Comparison of ENCODE assay signal across 18 cellular contexts in the genomic region with DNA sequence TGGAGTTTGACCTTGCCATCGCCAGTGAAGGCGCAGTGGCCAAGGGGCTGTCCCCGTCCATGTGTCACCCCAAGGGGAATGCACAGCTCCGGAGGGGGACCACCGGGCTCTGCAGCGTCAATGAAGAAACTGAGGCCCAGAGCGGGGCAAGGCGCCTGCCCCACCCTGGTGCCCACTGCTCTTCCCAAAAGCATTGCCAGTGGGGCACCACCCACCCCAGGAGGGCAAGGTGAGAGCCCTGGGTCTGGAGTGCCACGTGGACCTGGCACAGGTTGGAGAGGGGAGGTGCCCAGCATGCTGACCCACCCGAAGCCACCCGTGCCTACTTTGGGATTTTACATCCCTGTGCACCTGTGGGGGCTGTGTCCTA. TPM values are rescaled to one million over a fixed set of nuclear protein-coding genes. Genes with fewer than 3 reads are reported as not detected.
DNase-seq lines count a peak whose midpoint lies in the region; ATAC-seq and TF ChIP-seq lines count a peak whose summit lies in the region.
"Had no signal": no experiment of that assay in that cellular context is flagged by ENCODE, and none has a peak within 500 bp of the region (broad histone marks: within the 10 kb centered on the region; RNA-seq: fewer than 3 reads in every experiment).

No MANE protein-coding gene starts in this region.

- H3K36me3 ChIP-seq in KOPT-K1 (ENCODE audit: insufficient read depth, low read length) (no peaks in the 10 kb centered on the region), smooth muscle cell (ENCODE audit: low read depth) (no peaks in the 10 kb centered on the region)
- H3K36me3 ChIP-seq: BE2C had no signal

- no peak for TF ChIP-seq CTCF in activated CD8-positive, alpha-beta T cell treated with anti-CD3 and anti-CD28 coated beads for 36 hours (IDR thresholded peaks at IDR 0.05)
- TF ChIP-seq CTCF in smooth muscle cell (IDR thresholded peaks at IDR 0.05; ENCODE audit: borderline replicate concordance, insufficient read depth, poor library complexity, severe bottlenecking): no peak

- ATAC-seq in activated CD8-positive, alpha-beta T cell treated with anti-CD3 and anti-CD28 coated beads, Interleukin-2, amount 10 ng/mL, durations not matched to agents 7 days and 5 days: no peak
- ATAC-seq in activated CD8-positive, alpha-beta T cell treated with anti-CD3 and anti-CD28 coated beads for 36 hours: no peak
- peak; percentile 26 for ATAC-seq in stimulated activated memory B cell treated with anti-CD40 and anti-IgM and Interleukin-4, amounts not matched to agents 10 μg/mL and 1 μg/mL and 100 μg/mL, for 72 hours
- ATAC-seq in GM19351 (IDR thresholded peaks at IDR 0.05; ENCODE audit: unreplicated experiment): no peak

- H3K9me3 ChIP-seq in KOPT-K1 (ENCODE audit: insufficient read depth, low read length, poor library complexity, severe bottlenecking) (peaks cover 27% of the 10 kb centered on the region), smooth muscle cell (replicated peaks; ENCODE audit: low read depth) (no peaks in the 10 kb centered on the region)

- H3K27me3 Mint-ChIP-seq in activated CD8-positive, alpha-beta T cell treated with anti-CD3 and anti-CD28 coated beads, Interleukin-2, amount 10 ng/mL, durations not matched to agents 7 days and 5 days (ENCODE audit: low read depth): peaks cover 27% of the 10 kb centered on the region
- H3K27me3 Mint-ChIP-seq in activated CD8-positive, alpha-beta T cell treated with anti-CD3 and anti-CD28 coated beads for 36 hours: peaks cover 3% of the 10 kb centered on the region
- H3K27me3 Mint-ChIP-seq in immature natural killer cell (ENCODE audit: low read depth in 3 of 3): peaks cover 5 to 11% (median 6%) of the 10 kb centered on the region in 3 donors
- peaks cover 63% of the 10 kb centered on the region for H3K27me3 Mint-ChIP-seq in stimulated activated memory B cell treated with anti-CD40 and anti-IgM and Interleukin-4, amounts not matched to agents 10 μg/mL and 1 μg/mL and 100 μg/mL, for 72 hours

- intact Hi-C loops in activated CD8-positive, alpha-beta T cell treated with anti-CD3 and anti-CD28 coated beads for 36 hours (cut with micrococcal nuclease): no loop called here

- H3K27me3 ChIP-seq in smooth muscle cell (ENCODE audit: low read depth): peaks cover 10% of the 10 kb centered on the region

- peak overlapping the region; percentile 61 for H3K27ac ChIP-seq in KOPT-K1 (ENCODE audit: low read depth, low read length, poor library complexity, severe bottlenecking)
- H3K27ac ChIP-seq in smooth muscle cell (ENCODE audit: low read depth): no peak overlapping the region
- H3K27ac ChIP-seq: KMS-11 had no signal

- no peaks in the 10 kb centered on the region for H4K20me1 ChIP-seq in smooth muscle cell (ENCODE audit: low read depth)

- POLR2A ChIA-PET in activated CD8-positive, alpha-beta T cell treated with anti-CD3 and anti-CD28 coated beads, Interleukin-2, amount 10 ng/mL, durations not matched to agents 7 days and 5 days (lab: Charles Lee): interaction anchor here (0.9 kb wide), 1 partner anchor 14 kb away, joined by 3 read pairs; no protein-coding TSS in a partner anchor
- POLR2A ChIA-PET in activated CD8-positive, alpha-beta T cell treated with anti-CD3 and anti-CD28 coated beads for 36 hours (lab: Charles Lee): no interaction called here

- no peak for DNase-seq in activated CD8-positive, alpha-beta T cell treated with anti-CD3 and anti-CD28 coated beads, Interleukin-2, amount 10 ng/mL, durations not matched to agents 7 days and 5 days
- DNase-seq in activated CD8-positive, alpha-beta T cell treated with anti-CD3 and anti-CD28 coated beads for 36 hours: no peak
- DNase-seq in immature natural killer cell (no peak), EL (no peak), smooth muscle cell (lab: John Stamatoyannopoulos, UW; ENCODE audit: unreplicated experiment) (no peak)
- DNase-seq: BE2C, DMS79, NCI-H1417, NCI-H187, NCI-H2227 treated with DMSO at 0.1 percent for 48 hours, NCI-H524 treated with DMSO at 0.1 percent for 48 hours, RPMI8226, SIG-M5 had no signal

- no peaks in the 10 kb centered on the region for H3F3A ChIP-seq in smooth muscle cell (ENCODE audit: low read depth)

- H3K36me3 Mint-ChIP-seq in activated CD8-positive, alpha-beta T cell treated with anti-CD3 and anti-CD28 coated beads, Interleukin-2, amount 10 ng/mL, durations not matched to agents 7 days and 5 days (ENCODE audit: low read depth): peaks cover 5% of the 10 kb centered on the region
- H3K36me3 Mint-ChIP-seq in activated CD8-positive, alpha-beta T cell treated with anti-CD3 and anti-CD28 coated beads for 36 hours (ENCODE audit: low read depth): peaks cover 3% of the 10 kb centered on the region
- H3K36me3 Mint-ChIP-seq in immature natural killer cell: peaks cover 3 to 6% (median 6%) of the 10 kb centered on the region in 3 donors
- peaks cover 6% of the 10 kb centered on the region for H3K36me3 Mint-ChIP-seq in stimulated activated memory B cell treated with anti-CD40 and anti-IgM and Interleukin-4, amounts not matched to agents 10 μg/mL and 1 μg/mL and 100 μg/mL, for 72 hours

- H3K27ac Mint-ChIP-seq in activated CD8-positive, alpha-beta T cell treated with anti-CD3 and anti-CD28 coated beads, Interleukin-2, amount 10 ng/mL, durations not matched to agents 7 days and 5 days: peak overlapping the region; percentile 69
- no peak overlapping the region for H3K27ac Mint-ChIP-seq in activated CD8-positive, alpha-beta T cell treated with anti-CD3 and anti-CD28 coated beads for 36 hours
- peak overlapping the region in 3 of 6 donors; percentile 78 to 92 (median 86) for H3K27ac Mint-ChIP-seq in immature natural killer cell
- no peak overlapping the region for H3K27ac Mint-ChIP-seq in stimulated activated memory B cell treated with anti-CD40 and anti-IgM and Interleukin-4, amounts not matched to agents 10 μg/mL and 1 μg/mL and 100 μg/mL, for 72 hours

- no peak overlapping the region for H3K4me3 ChIP-seq in smooth muscle cell

- no peak overlapping the region for H3K9ac ChIP-seq in smooth muscle cell (ENCODE audit: low read depth)
- H3K9ac ChIP-seq: KMS-11 had no signal

- peaks cover 14% of the 10 kb centered on the region for H3K9me3 Mint-ChIP-seq in activated CD8-positive, alpha-beta T cell treated with anti-CD3 and anti-CD28 coated beads, Interleukin-2, amount 10 ng/mL, durations not matched to agents 7 days and 5 days (ENCODE audit: insufficient read depth)
- H3K9me3 Mint-ChIP-seq in activated CD8-positive, alpha-beta T cell treated with anti-CD3 and anti-CD28 coated beads for 36 hours: peaks cover 18% of the 10 kb centered on the region
- peaks cover 3 to 20% (median 8%) of the 10 kb centered on the region in 6 donors for H3K9me3 Mint-ChIP-seq in immature natural killer cell
- H3K9me3 Mint-ChIP-seq in stimulated activated memory B cell treated with anti-CD40 and anti-IgM and Interleukin-4, amounts not matched to agents 10 μg/mL and 1 μg/mL and 100 μg/mL, for 72 hours: peaks cover 16% of the 10 kb centered on the region

- WGBS in smooth muscle cell (ENCODE audit: low lambda C conversion rate): 96% methylated on average over 11 of the region's 11 CpGs

- CTCF ChIA-PET in activated CD8-positive, alpha-beta T cell treated with anti-CD3 and anti-CD28 coated beads, Interleukin-2, amount 10 ng/mL, durations not matched to agents 7 days and 5 days (lab: Charles Lee): interaction anchor here (1.4 to 2.0 kb wide), 3 partner anchors 75 to 91 kb away, joined by 3 to 6 read pairs (median 4); no protein-coding TSS in a partner anchor
- CTCF ChIA-PET in activated CD8-positive, alpha-beta T cell treated with anti-CD3 and anti-CD28 coated beads for 36 hours (lab: Charles Lee): interaction anchor here (1.4 kb wide), 1 partner anchor 75 kb away, joined by 12 read pairs; no protein-coding TSS in a partner anchor

- no peak overlapping the region for H3K4me2 ChIP-seq in smooth muscle cell
- H3K4me2 ChIP-seq: KMS-11 had no signal

- no peaks in the 10 kb centered on the region for H3K79me2 ChIP-seq in smooth muscle cell (ENCODE audit: low read depth)

- no peaks in the 10 kb centered on the region for H3K4me1 ChIP-seq in smooth muscle cell (ENCODE audit: low read depth)
- H3K4me1 ChIP-seq: BE2C had no signal

- H3K4me1 Mint-ChIP-seq in activated CD8-positive, alpha-beta T cell treated with anti-CD3 and anti-CD28 coated beads, Interleukin-2, amount 10 ng/mL, durations not matched to agents 7 days and 5 days (ENCODE audit: low read depth): peaks cover 25% of the 10 kb centered on the region
- H3K4me1 Mint-ChIP-seq in activated CD8-positive, alpha-beta T cell treated with anti-CD3 and anti-CD28 coated beads for 36 hours (ENCODE audit: low read depth): peaks cover 27% of the 10 kb centered on the region
- H3K4me1 Mint-ChIP-seq in immature natural killer cell: peaks cover 12% of the 10 kb centered on the region in 2 donors
- peaks cover 10% of the 10 kb centered on the region for H3K4me1 Mint-ChIP-seq in stimulated activated memory B cell treated with anti-CD40 and anti-IgM and Interleukin-4, amounts not matched to agents 10 μg/mL and 1 μg/mL and 100 μg/mL, for 72 hours

- H3K4me3 Mint-ChIP-seq in activated CD8-positive, alpha-beta T cell treated with anti-CD3 and anti-CD28 coated beads, Interleukin-2, amount 10 ng/mL, durations not matched to agents 7 days and 5 days: no peak overlapping the region
- no peak overlapping the region for H3K4me3 Mint-ChIP-seq in activated CD8-positive, alpha-beta T cell treated with anti-CD3 and anti-CD28 coated beads for 36 hours
- H3K4me3 Mint-ChIP-seq in immature natural killer cell: peak overlapping the region in 4 of 5 donors; percentile 9 to 80 (median 44)
- no peak overlapping the region for H3K4me3 Mint-ChIP-seq in stimulated activated memory B cell treated with anti-CD40 and anti-IgM and Interleukin-4, amounts not matched to agents 10 μg/mL and 1 μg/mL and 100 μg/mL, for 72 hours

- H2AFZ ChIP-seq in smooth muscle cell (ENCODE audit: low read depth): no peak overlapping the region

RNA-seq across cellular contexts. Expression of a gene that starts 8.3 kb away (rescaled TPM):
- under 1 TPM; 0.13 to 0.21 TPM for total RNA-seq in activated CD8-positive, alpha-beta T cell treated with anti-CD3 and anti-CD28 coated beads, Interleukin-2, amount 10 ng/mL, durations not matched to agents 7 days and 5 days
- total RNA-seq in activated CD8-positive, alpha-beta T cell treated with anti-CD3 and anti-CD28 coated beads for 36 hours: not detected
- polyA plus RNA-seq in immature natural killer cell (not detected), smooth muscle cell (0.28 TPM in 1 of 2 replicates, not detected in the other)
- 0.09 TPM in 1 of 2 replicates, not detected in the other for total RNA-seq in smooth muscle cell
- total RNA-seq: CD8-positive, alpha-beta memory T cell had no signal
- polyA plus RNA-seq: CD8-positive, alpha-beta memory T cell had no signal

Comparison
In these comparisons a context has a peak if more than half of its experiments do, and no peak if none do; other contexts are left out.
1. H3K4me3 Mint-ChIP-seq: peak in immature natural killer cell (4 of 5); none in activated CD8-positive, alpha-beta T cell treated with anti-CD3 and anti-CD28 coated beads, Interleukin-2, amount 10 ng/mL, durations not matched to agents 7 days and 5 days (single experiment), activated CD8-positive, alpha-beta T cell treated with anti-CD3 and anti-CD28 coated beads for 36 hours (single experiment) and stimulated activated memory B cell treated with anti-CD40 and anti-IgM and Interleukin-4, amounts not matched to agents 10 μg/mL and 1 μg/mL and 100 μg/mL, for 72 hours (single experiment).